In the genomic region with DNA sequence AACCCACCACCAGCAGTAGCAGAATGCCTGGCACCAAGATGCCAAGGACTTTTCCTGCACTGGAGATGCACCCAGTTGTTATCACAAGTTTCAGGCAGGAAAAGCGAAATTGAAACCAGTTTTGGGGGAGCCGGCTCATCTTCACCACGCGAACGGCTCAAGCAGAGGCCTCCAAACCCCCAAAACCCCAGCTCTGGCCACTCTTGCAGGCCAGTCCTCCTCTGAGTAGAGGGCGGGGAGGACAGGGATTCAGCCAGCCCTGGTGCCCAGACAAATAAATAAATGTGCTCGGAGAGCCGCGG, we compare ENCODE assay signal across 8 cellular contexts. TPM values are rescaled to one million over a fixed set of nuclear protein-coding genes. Genes with fewer than 3 reads are reported as not detected.
DNase-seq lines count a peak whose midpoint lies in the region; ATAC-seq and TF ChIP-seq lines count a peak whose summit lies in the region.

No MANE protein-coding gene starts in this region.

- H3K27ac Mint-ChIP-seq in activated B cell treated with CpG ODN at 0.5 μM for 24 hours: peak overlapping the region; percentile 91

- DNase-seq in SIG-M5 treated with dmso at 0.1 percent for 504 hours (lab: John Stamatoyannopoulos, UW; ENCODE audit: unreplicated experiment): peak; percentile 11
- DNase-seq in SIG-M5 (lab: John Stamatoyannopoulos, UW): no peak
- DNase-seq in activated B cell treated with CpG ODN at 0.5 μM for 24 hours: no peak
- peak; percentile 14 for DNase-seq in fibroblast of pulmonary artery (ENCODE audit: low read depth)
- DNase-seq in GDM1 (lab: John Stamatoyannopoulos, UW): no peak

- no peaks in the 10 kb centered on the region for H3K9me3 ChIP-seq in neutrophil

- no peaks in the 10 kb centered on the region for H3K36me3 ChIP-seq in neutrophil

- peaks cover 42% of the 10 kb centered on the region for H3K4me1 Mint-ChIP-seq in activated B cell treated with CpG ODN at 0.5 μM for 24 hours

- POLR2A ChIA-PET in activated B cell treated with CpG ODN at 0.5 μM for 24 hours (lab: Charles Lee): interaction anchor here (0.5 to 1.6 kb wide), 10 partner anchors 11 to 233 kb away, joined by 3 to 11 read pairs (median 4); partner anchors contain the start of genes SELENOH and TIMM10

- H3K4me3 ChIP-seq in fibroblast of pulmonary artery (replicated peaks; ENCODE audit: low read depth, low read length) (peak overlapping the region; percentile 79), neutrophil (ENCODE audit: low read depth in 1 of 2, low read length in 1 of 2) (peak overlapping the region; percentile 86 to 96)

- no peaks in the 10 kb centered on the region for H3K9me3 Mint-ChIP-seq in activated B cell treated with CpG ODN at 0.5 μM for 24 hours

- H3K4me3 Mint-ChIP-seq in activated B cell treated with CpG ODN at 0.5 μM for 24 hours: peak overlapping the region; percentile 99

- TF ChIP-seq CTCF in activated B cell treated with CpG ODN at 0.5 μM for 24 hours (IDR thresholded peaks at IDR 0.05): no peak
- no peak for TF ChIP-seq CTCF in fibroblast of pulmonary artery (IDR thresholded peaks at IDR 0.05; ENCODE audit: low read length, missing control alignments)
- no peak for TF ChIP-seq CTCF in neutrophil (IDR thresholded peaks at IDR 0.05)

- CTCF ChIA-PET in activated B cell treated with CpG ODN at 0.5 μM for 24 hours (lab: Charles Lee): interaction anchor here (0.8 to 5.5 kb wide), 15 partner anchors 10 to 719 kb away, joined by 3 to 61 read pairs (median 7); partner anchors contain the start of gene TIMM10

- no peaks in the 10 kb centered on the region for H3K27me3 ChIP-seq in neutrophil

- peaks cover 22% of the 10 kb centered on the region for H3K36me3 Mint-ChIP-seq in activated B cell treated with CpG ODN at 0.5 μM for 24 hours (ENCODE audit: low read depth)

- intact Hi-C loops in activated B cell treated with CpG ODN at 0.5 μM for 24 hours (cut with micrococcal nuclease): loop anchor here (2.0 to 10.0 kb wide), 7 partner anchors 18 to 1588 kb away; partner anchors contain the start of genes LPXN and ZFP91

- H3K27ac ChIP-seq in neutrophil: peak overlapping the region; percentile 88

- H3K4me1 ChIP-seq in neutrophil (ENCODE audit: control insufficient read depth in 1 of 2, insufficient read depth in 1 of 2, low read depth in 1 of 2, low read length in 1 of 2): peaks cover 32% of the 10 kb centered on the region in 2 experiments

- peak; percentile 1 for ATAC-seq in HG03095 (IDR thresholded peaks at IDR 0.05; ENCODE audit: unreplicated experiment)
- peak; percentile 4 for ATAC-seq in activated B cell treated with CpG ODN at 0.5 μM for 24 hours (ENCODE audit: low read depth)
- ATAC-seq in HG03039 (IDR thresholded peaks at IDR 0.05; ENCODE audit: unreplicated experiment): no peak

- H3K27me3 Mint-ChIP-seq in activated B cell treated with CpG ODN at 0.5 μM for 24 hours: no peaks in the 10 kb centered on the region

RNA-seq across cellular contexts. Expression of gene UBE2L6, which starts 0.3 kb away (rescaled TPM):
- total RNA-seq in activated B cell treated with CpG ODN at 0.5 μM for 24 hours: 63.4 and 69.2 TPM in 2 replicates

RNA-seq across cellular contexts. Expression of gene SMTNL1, which starts 29.8 kb away (rescaled TPM):
- not detected in 2 replicates for total RNA-seq in activated B cell treated with CpG ODN at 0.5 μM for 24 hours

RNA-seq across cellular contexts. Expression of gene SERPING1, which starts 30.3 kb away (rescaled TPM):
- total RNA-seq in activated B cell treated with CpG ODN at 0.5 μM for 24 hours: not detected in 2 replicates

RNA-seq across cellular contexts. Expression of gene TIMM10, which starts 36.6 kb away (rescaled TPM):
- total RNA-seq in activated B cell treated with CpG ODN at 0.5 μM for 24 hours: 100 and 108 TPM in 2 replicates

RNA-seq across cellular contexts. Expression of gene SLC43A1, which starts 51.7 kb away (rescaled TPM):
- total RNA-seq in activated B cell treated with CpG ODN at 0.5 μM for 24 hours: 11.1 and 12.8 TPM in 2 replicates

Comparison
In these comparisons a context has a peak if more than half of its experiments do, and no peak if none do; other contexts are left out.
1. DNase-seq: peak in SIG-M5 treated with dmso at 0.1 percent for 504 hours (single experiment) and fibroblast of pulmonary artery (single experiment); none in SIG-M5 (single experiment), activated B cell treated with CpG ODN at 0.5 μM for 24 hours (single experiment) and GDM1 (single experiment).